Comparison of ENCODE assay signal across 31 cellular contexts in genomic region chr20:58117944-58118343, GRCh38.
DNase-seq lines count a peak whose midpoint lies in the region; ATAC-seq, FAIRE-seq and TF ChIP-seq lines count a peak whose summit lies in the region.
"Had no signal": no experiment of that assay in that cellular context is flagged by ENCODE, and none has a peak within 500 bp of the region (broad histone marks: within the 10 kb centered on the region; RNA-seq: fewer than 3 reads in every experiment).

No MANE protein-coding gene starts in this region.

- ATAC-seq in HG03025 (IDR thresholded peaks at IDR 0.05; ENCODE audit: low FRiP score, unreplicated experiment) (no peak), GM18909 (IDR thresholded peaks at IDR 0.05; ENCODE audit: poor library complexity, unreplicated experiment) (no peak)
- ATAC-seq: activated CD8-positive, alpha-beta memory T cell treated with anti-CD3 and anti-CD28 coated beads, Interleukin-2, amount 10 ng/mL, durations not matched to agents 7 days and 5 days; HCT116; pancreas; PC-3; SK-N-SH treated with all-trans-retinoic acid at 6 μM for 48 hours had no signal

- TF ChIP-seq CTCF in choroid plexus epithelial cell (conservative IDR thresholded peaks at IDR 0.05; ENCODE audit: low read depth, low read length) = no peak

- H3K4me3 ChIP-seq in choroid plexus epithelial cell (ENCODE audit: low read depth, low read length) = no peak overlapping the region
- H3K4me3 ChIP-seq: dorsolateral prefrontal cortex, left ventricle myocardium inferior, pancreas had no signal

- DNase-seq in EL (peak; percentile 45), RCC 7860 (ENCODE audit: low spot score) (peak; percentile 63), choroid plexus epithelial cell (ENCODE audit: low read depth) (peak; percentile 79), renal cortical epithelial cell (ENCODE audit: low read depth) (peak; percentile 72), NCI-H2171 treated with DMSO at 0.1 percent for 48 hours (lab: John Stamatoyannopoulos, UW) (no peak)
- DNase-seq: activated CD4-positive, alpha-beta T cell treated with anti-CD3 and anti-CD28 coated beads, Interleukin-2, amount 50 U/mL, for 4 hours; activated CD8-positive, alpha-beta memory T cell treated with anti-CD3 and anti-CD28 coated beads, Interleukin-2, amount 10 ng/mL, durations not matched to agents 7 days and 5 days; activated gamma-delta T cell treated with Interleukin-2 at 50 U/mL for 16 hours; activated T-cell treated with anti-CD3 and anti-CD28 coated beads, Interleukin-2, amount 50 U/mL, for 48 hours; CD8-positive, alpha-beta memory T cell; dorsolateral prefrontal cortex; IMR-90; left ventricle myocardium inferior; mesendoderm; NCI-H1092; NCI-H2029; NCI-H524 treated with DMSO at 0.1 percent for 48 hours; pancreas; PC-3; retina; Right ventricle myocardium superior; small intestine; stimulated activated naive CD4-positive, alpha-beta T cell had no signal

- peak; percentile 78 for FAIRE-seq in RCC 7860 (lab: Jason Lieb, UNC)
- FAIRE-seq: endometrium, G401.6, islet of Langerhans, pancreas, small intestine, TTC549 had no signal
